In genomic region chr19:1296575-1297271, GRCh38 we compare ENCODE assay signal across 18 cellular contexts.
"Had no signal": no experiment of that assay in that cellular context is flagged by ENCODE, and none has a peak within 500 bp of the region (broad histone marks: within the 10 kb centered on the region; RNA-seq: fewer than 3 reads in every experiment).

No MANE protein-coding gene starts in this region.

- H3K27me3 ChIP-seq: colonic mucosa, testis had no signal

- DNase-seq: colonic mucosa; dermis blood vessel endothelial cell; foreskin keratinocyte; left colon; mesendoderm; naive B cell; psoas muscle; retina; sigmoid colon; stimulated activated CD4-positive, alpha-beta T cell treated with anti-CD3 and anti-CD28 coated beads, Interleukin-2, amount 100 ng/mL, for 24 hours; stimulated activated CD4-positive, alpha-beta T cell treated with anti-CD3 and anti-CD28 coated beads, Interleukin-4, amount 100 ng/mL, for 4 hours; stimulated activated naive B cell treated with anti-CD40 and anti-IgM and Interleukin-4, amounts not matched to agents 10 μg/mL and 1 μg/mL and 100 μg/mL, for 72 hours; stimulated activated naive CD8-positive, alpha-beta T cell treated with anti-CD3 and anti-CD28 coated beads, Interleukin-15, amount 100 ng/mL, for 72 hours; testis; upper lobe of right lung had no signal

- H3K9ac ChIP-seq: parathyroid adenoma had no signal

- H3K4me3 ChIP-seq: colonic mucosa, psoas muscle, sigmoid colon, skin epidermis, testis, tibial nerve, upper lobe of right lung had no signal

- H3K36me3 ChIP-seq: colonic mucosa, sigmoid colon, tibial nerve, upper lobe of right lung had no signal

- H3K27ac ChIP-seq: colonic mucosa, foreskin keratinocyte, parathyroid adenoma, psoas muscle, sigmoid colon, skin epidermis, testis, tibial nerve, upper lobe of right lung had no signal

- H3K4me1 ChIP-seq: colonic mucosa, foreskin keratinocyte, psoas muscle, upper lobe of right lung had no signal

- H3K9me3 ChIP-seq: colonic mucosa, psoas muscle, sigmoid colon, testis, tibial nerve, upper lobe of right lung had no signal
